Comparison of ENCODE assay signal across 8 cellular contexts in the genomic region with DNA sequence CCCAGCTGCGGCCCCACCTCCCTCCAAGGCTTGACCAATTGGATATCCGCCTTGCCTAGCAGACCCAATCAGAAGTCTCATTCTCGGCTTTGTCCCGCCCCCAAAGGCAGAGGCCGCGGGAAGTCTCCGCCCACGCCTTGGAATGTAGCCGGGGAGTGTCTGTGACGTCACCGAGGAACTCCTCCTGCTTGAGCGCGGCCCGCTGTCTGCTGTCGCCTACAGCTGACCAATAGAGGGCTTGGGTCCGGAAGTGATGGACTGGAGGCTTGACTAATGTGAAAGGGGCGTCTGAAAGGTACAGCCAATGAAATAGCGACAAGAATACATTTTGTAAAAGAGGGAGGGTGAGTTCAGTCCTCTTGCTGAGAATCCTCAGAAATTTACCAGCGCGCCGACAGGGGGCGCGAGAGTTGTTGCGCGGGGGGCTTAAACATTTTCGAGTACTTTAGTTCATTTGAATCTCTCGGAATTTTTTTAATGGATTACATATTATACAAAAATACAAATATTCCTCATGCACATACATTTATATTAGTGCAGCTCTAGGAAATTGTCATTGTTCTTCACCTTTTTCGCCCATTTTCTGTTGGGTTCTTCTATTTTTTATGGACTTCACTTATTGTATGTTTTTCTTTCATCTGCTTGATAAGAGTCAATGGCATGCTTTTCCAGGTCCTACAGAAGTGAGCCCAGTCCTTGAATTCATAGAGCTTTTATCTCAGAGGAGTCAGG. TPM values are rescaled to one million over a fixed set of nuclear protein-coding genes. Genes with fewer than 3 reads are reported as not detected.
A peak's percentile ranks its signal among the peaks of the same experiment; 100 is the strongest.
DNase-seq lines count a peak whose midpoint lies in the region; ATAC-seq, FAIRE-seq and TF ChIP-seq lines count a peak whose summit lies in the region.

No MANE protein-coding gene starts in this region.

- no peaks in the 10 kb centered on the region for H3K9me3 ChIP-seq in HepG2 (ENCODE audit: low read length)

- DNase-seq in CD14-positive monocyte (ENCODE audit: low spot score) (peak; percentile 99), NCI-H748 treated with DMSO at 0.1 percent for 48 hours (lab: John Stamatoyannopoulos, UW) (peak; percentile 98), dermis microvascular lymphatic vessel endothelial cell (ENCODE audit: low read depth in 2 of 2) (peak; percentile 99 to 100), HepG2 (ENCODE audit: low spot score) (peak; percentile 99)
- peak; percentile 97 to 98 for DNase-seq in activated CD4-positive, alpha-beta T cell treated with anti-CD3 and anti-CD28 coated beads, Interleukin-2, amount 50 U/mL, for 48 hours
- DNase-seq in stimulated activated CD4-positive, alpha-beta T cell treated with anti-CD3 and anti-CD28 coated beads, Interleukin-2, amount 100 ng/mL, for 48 hours, result peak; percentile 96 to 97

- 2% methylated on average over 21 of the region's 28 CpGs for WGBS in HepG2 (ENCODE audit: low lambda C conversion rate)

- peaks cover 40% of the 10 kb centered on the region for H3K4me1 Mint-ChIP-seq in CD14-positive monocyte

- peak overlapping the region; percentile 79 for H3K27ac ChIP-seq in HepG2 (ENCODE audit: extremely low read length, insufficient read depth, low read length)

- peak overlapping the region; percentile 97 for H3K4me3 Mint-ChIP-seq in CD14-positive monocyte

- H3K9me3 Mint-ChIP-seq in CD14-positive monocyte, result no peaks in the 10 kb centered on the region

- BruUV-seq in HepG2 (replicated peaks; lab: Mats Ljungman, UMichigan), result no TSS peak

- in situ Hi-C loops in HepG2 (cut with HindIII; ENCODE audit: extremely low pct_ligation_motif_present, low pct_unique_long_range_greater_than_20kb), result loop anchor here (25.0 kb wide), 1 partner anchor 735 kb away; no protein-coding TSS in a partner anchor

- peaks cover 6 to 9% of the 10 kb centered on the region in 2 donors for H3K36me3 Mint-ChIP-seq in CD14-positive monocyte

- peak; percentile 92 for ATAC-seq in GM19438 (IDR thresholded peaks at IDR 0.05; ENCODE audit: low read depth, unreplicated experiment)
- peak; percentile 98 for ATAC-seq in HG03571 (IDR thresholded peaks at IDR 0.05; ENCODE audit: unreplicated experiment)
- ATAC-seq in HepG2, result peak; percentile 94

- FAIRE-seq in HepG2 (lab: Jason Lieb, UNC), result peak; percentile 91

- peak; percentile 56; the same call in 1 of the 2 replicates for TF ChIP-seq RAD21 in HepG2 (CRISPR knock-in tag; IDR thresholded peaks at IDR 0.05)

- no peaks in the 10 kb centered on the region; a peak in 1 of 5 replicates for H3K27me3 ChIP-seq in HepG2 (ENCODE audit: control insufficient read depth in 1 of 2, insufficient read depth in 2 of 2, low read length in 2 of 2)

- intact Hi-C loops in CD14-positive monocyte (cut with micrococcal nuclease), result loop anchor here in 1 of 2 donors (10.0 kb wide), 2 partner anchors 57 to 463 kb away; a partner anchor contains a TSS
- intact Hi-C loops in HepG2 (cut with micrococcal nuclease; ENCODE audit: unreplicated experiment), result loop anchor here (2.0 to 5.0 kb wide), 3 partner anchors 35 to 737 kb away; a partner anchor contains a TSS

- peaks cover 35% of the 10 kb centered on the region for H3K4me1 ChIP-seq in HepG2 (ENCODE audit: insufficient read depth, low read length)

- H3K27ac Mint-ChIP-seq in CD14-positive monocyte, result peak overlapping the region; percentile 92 to 96 (median 96)

- no peaks in the 10 kb centered on the region for H3K27me3 Mint-ChIP-seq in CD14-positive monocyte (ENCODE audit: low read depth in 3 of 3)

- H3K9ac ChIP-seq in HepG2 (ENCODE audit: insufficient read depth, low read depth, low read length), result peak overlapping the region; percentile 87

- peak overlapping the region; percentile 93 for H3K4me2 ChIP-seq in HepG2 (ENCODE audit: low read depth, low read length)

- peaks cover 0 to 2% of the 10 kb centered on the region in 2 experiments; a peak in 3 of 5 replicates for H3K36me3 ChIP-seq in HepG2 (replicated peaks in 1 of 2; ENCODE audit: control insufficient read depth in 1 of 2, insufficient read depth in 2 of 2, low read length in 2 of 2)

- CTCF ChIA-PET in HepG2 (lab: Yijun Ruan, JAX; ENCODE audit: low intra/inter-chr PET ratio, low total read pairs), result interaction anchor here (0.7 to 3.6 kb wide), 2 partner anchors 62 to 99 kb away, joined by 3 to 11 read pairs; no protein-coding TSS in a partner anchor

- POLR2A ChIA-PET in HepG2 (lab: Yijun Ruan, JAX), result interaction anchor here (0.6 to 4.1 kb wide), 13 partner anchors 10 to 313 kb away, joined by 3 to 27 read pairs (median 6); no protein-coding TSS in a partner anchor

- TF ChIP-seq CTCF in CD14-positive monocyte (IDR thresholded peaks at IDR 0.05) (peak; percentile 98), HepG2 (CRISPR knock-in tag; IDR thresholded peaks at IDR 0.05) (peak; percentile 73)

- H3K4me3 ChIP-seq in HepG2 (replicated peaks in 1 of 3; ENCODE audit: insufficient read depth in 1 of 3, low read depth in 2 of 3, low read length in 3 of 3), result peak overlapping the region; percentile 92 to 99 (median 98); a peak in 5 of 6 replicates

- peak in 1 of 2 experiments; percentile 39; a peak in 2 of 4 replicates for TF ChIP-seq EP300 in HepG2 (IDR thresholded peaks at IDR 0.05; ENCODE audit: low read depth in 2 of 2, low read length in 2 of 2)
- no peak for TF ChIP-seq EP300 in HepG2 (CRISPR knock-in tag; IDR thresholded peaks at IDR 0.05; ENCODE audit: borderline replicate concordance)

- peaks cover 11% of the 10 kb centered on the region for H4K20me1 ChIP-seq in HepG2 (ENCODE audit: insufficient read depth, low read length)

- peaks cover 47% of the 10 kb centered on the region for H3K79me2 ChIP-seq in HepG2 (ENCODE audit: insufficient read depth, low read length)

- H2AFZ ChIP-seq in HepG2 (ENCODE audit: low read length), result no peak overlapping the region

- TF ChIP-seq POLR2A in HepG2 (IDR thresholded peaks at IDR 0.05; ENCODE audit: insufficient read depth in 1 of 2, low read depth in 2 of 2, low read length in 2 of 2), result no peak

TF ChIP-seq in HepG2, 621 proteins besides CTCF, POLR2A, EP300 and RAD21 (continues in another document):
- peak; percentile 96 for TF ChIP-seq NFYC (CRISPR knock-in tag; IDR thresholded peaks at IDR 0.05)
- TF ChIP-seq NCOR1 (IDR thresholded peaks at IDR 0.05; ENCODE audit: borderline replicate concordance, low read length), result peak; percentile 47; the same call in 1 of the 2 replicates
- TF ChIP-seq SRY (CRISPR knock-in tag; IDR thresholded peaks at IDR 0.05), result 0 out of 2 replicates have a peak, but pooled peaks have one; percentile 8
- TF ChIP-seq ATF7 (IDR thresholded peaks at IDR 0.05), result peak; percentile 98
- no peak; the same call in 1 of the 2 replicates for TF ChIP-seq ATF7 (CRISPR knock-in tag; IDR thresholded peaks at IDR 0.05)
- TF ChIP-seq ZNF746 (CRISPR knock-in tag; IDR thresholded peaks at IDR 0.05), result no peak

RNA-seq across cellular contexts. Expression of a gene that starts 0.4 kb away (rescaled TPM):
- polyA plus RNA-seq in CD14-positive monocyte (10 to 100 TPM in 1 of 2 donors, 1 to 10 TPM in 1; 6.9 to 11.9 TPM), HepG2 (2011; rRNA removed) (39.0 and 41.1 TPM in 2 replicates)
- total RNA-seq in dermis microvascular lymphatic vessel endothelial cell (25.2 and 29.5 TPM in 2 replicates), HepG2 (2016; rRNA removed; fragmentation: Illumina TruSeq; extraction: Trizol) (22.1 and 26.6 TPM in 2 replicates)
- 6.5 and 8.8 TPM in 2 replicates for total RNA-seq in HepG2 (2016; cell fraction: cytosol; rRNA removed; fragmentation: Illumina TruSeq; extraction: Trizol; ENCODE audit: low read depth)
- 21.4 and 26.4 TPM in 2 replicates for total RNA-seq in HepG2 (2016; cell fraction: insoluble cytoplasmic fraction; rRNA removed; fragmentation: Illumina TruSeq; extraction: Trizol)
- 14.1 and 14.5 TPM in 2 replicates for total RNA-seq in HepG2 (2016; cell fraction: membrane; rRNA removed; fragmentation: Illumina TruSeq; extraction: Trizol)
- total RNA-seq in HepG2 (2016; cell fraction: nucleus; rRNA removed; fragmentation: Illumina TruSeq; extraction: Trizol), result 53.5 and 54.7 TPM in 2 replicates
- 26.0 and 30.9 TPM in 2 replicates for polyA plus RNA-seq in HepG2 (2011; cell fraction: cytosol; rRNA removed)
- polyA plus RNA-seq in HepG2 (2011; cell fraction: nucleus; rRNA removed), result 36.5 and 47.2 TPM in 2 replicates
- polyA plus RNA-seq in HepG2 (2012), result 22.8 and 35.4 TPM in 2 replicates
- 2.4 and 2.7 TPM in 2 replicates for polyA plus RNA-seq in HepG2 (2016; cell fraction: cytosol; fragmentation: Illumina TruSeq; extraction: Trizol; ENCODE audit: low read depth)
- 31.2 and 35.1 TPM in 2 replicates for polyA plus RNA-seq in HepG2 (2016; cell fraction: insoluble cytoplasmic fraction; fragmentation: Illumina TruSeq; extraction: Trizol; ENCODE audit: low read depth)
- polyA plus RNA-seq in HepG2 (2016; cell fraction: membrane; fragmentation: Illumina TruSeq; extraction: Trizol; ENCODE audit: low read depth), result 5.9 and 6.4 TPM in 2 replicates
- polyA plus RNA-seq in HepG2 (2016; cell fraction: nucleus; fragmentation: Illumina TruSeq; extraction: Trizol; ENCODE audit: insufficient read depth, low read depth), result 43.3 and 43.6 TPM in 2 replicates
- 32.8 and 173 TPM in 2 replicates for polyA minus RNA-seq in HepG2 (2011; rRNA and poly(A)+ RNA removed; ENCODE audit: low replicate concordance)
- polyA minus RNA-seq in HepG2 (2011; cell fraction: cytosol; rRNA and poly(A)+ RNA removed), result 58.1 and 61.3 TPM in 2 replicates
- polyA minus RNA-seq in HepG2 (2011; cell fraction: nucleus; rRNA and poly(A)+ RNA removed), result 95.2 and 100 TPM in 2 replicates

Comparison
In these comparisons a context has a peak if more than half of its experiments do, and no peak if none do; other contexts are left out.
1. Peak in every context shown above with its lines: DNase-seq, ATAC-seq, H3K4me3 ChIP-seq and H3K27ac ChIP-seq.